Comparison of ENCODE assay signal across 8 cellular contexts in the genomic region with DNA sequence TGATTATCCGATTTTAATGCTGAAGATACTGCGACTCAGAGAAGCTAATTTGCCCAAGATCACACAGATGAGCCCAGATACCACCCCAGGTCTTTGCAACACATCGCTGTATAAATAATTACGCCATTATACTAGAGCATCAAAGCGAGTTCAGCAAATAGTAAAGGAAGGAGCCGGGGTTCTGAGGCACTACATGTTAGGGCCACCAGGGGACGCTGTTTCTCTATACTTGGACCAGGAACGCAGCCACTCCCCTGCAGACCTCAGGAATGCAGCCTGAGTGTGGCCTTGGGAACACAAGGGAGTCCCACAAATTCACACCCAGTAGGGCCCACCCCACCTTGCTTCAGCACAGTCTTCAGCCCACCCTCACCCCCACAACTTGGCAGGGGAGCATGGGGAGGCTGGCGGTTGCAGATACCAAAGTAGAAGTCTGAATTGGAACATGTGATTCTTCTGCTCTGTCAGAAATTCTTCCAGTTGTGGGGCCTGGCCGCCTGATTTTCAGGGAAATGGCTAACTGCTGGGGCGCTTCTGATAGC. TPM values are rescaled to one million over a fixed set of nuclear protein-coding genes. Genes with fewer than 3 reads are reported as not detected.
DNase-seq lines count a peak whose midpoint lies in the region; ATAC-seq and TF ChIP-seq lines count a peak whose summit lies in the region.

No MANE protein-coding gene starts in this region.

- H3K9me3 Mint-ChIP-seq in activated naive CD8-positive, alpha-beta T cell treated with anti-CD3 and anti-CD28 coated beads, Interleukin-2, amount 50 U/mL, for 24 hours, result no peaks in the 10 kb centered on the region

- no peaks in the 10 kb centered on the region for H4K20me1 ChIP-seq in SU-DHL-6 (ENCODE audit: low read depth, low read length)

- no peak overlapping the region for H3K9ac ChIP-seq in SU-DHL-6 (ENCODE audit: low read length)

- H3F3A ChIP-seq in SU-DHL-6 (ENCODE audit: insufficient read depth), result no peaks in the 10 kb centered on the region

- H3K27ac ChIP-seq in SU-DHL-6 (ENCODE audit: low read depth, low read length) (no peak overlapping the region), heart left ventricle (peak overlapping the region in 11 of 12 donors; percentile 19 to 82 (median 72)), psoas muscle (peak overlapping the region; percentile 72), upper lobe of right lung (peak overlapping the region; percentile 77)

- TF ChIP-seq CTCF in SU-DHL-6 (IDR thresholded peaks at IDR 0.05; ENCODE audit: insufficient read depth, low read length, poor library complexity, severe bottlenecking), result peak; percentile 88
- peak; percentile 97 to 100 (median 99) for TF ChIP-seq CTCF in heart left ventricle (IDR thresholded peaks at IDR 0.05)
- TF ChIP-seq CTCF in psoas muscle (IDR thresholded peaks at IDR 0.05), result peak; percentile 100
- TF ChIP-seq CTCF in upper lobe of right lung (IDR thresholded peaks at IDR 0.05), result peak; percentile 99

- no peaks in the 10 kb centered on the region for H3K4me1 Mint-ChIP-seq in activated naive CD8-positive, alpha-beta T cell treated with anti-CD3 and anti-CD28 coated beads, Interleukin-2, amount 50 U/mL, for 24 hours

- TF ChIP-seq POLR2A in heart left ventricle (IDR thresholded peaks at IDR 0.05), result no peak

- peak overlapping the region; percentile 12 for H3K4me3 Mint-ChIP-seq in activated naive CD8-positive, alpha-beta T cell treated with anti-CD3 and anti-CD28 coated beads, Interleukin-2, amount 50 U/mL, for 24 hours

- intact Hi-C loops in heart left ventricle (cut with DNase I), result loop anchor here (1.0 to 2.0 kb wide), 6 partner anchors 70 to 168 kb away; no protein-coding TSS in a partner anchor
- intact Hi-C loops in psoas muscle (cut with DNase I), result loop anchor here (1.0 to 5.0 kb wide), 4 partner anchors 70 to 165 kb away; no protein-coding TSS in a partner anchor
- intact Hi-C loops in upper lobe of right lung (cut with DNase I), result no loop called here

- whole genome bisulfite sequencing in heart left ventricle, 4 donors, result 6 to 10% (median 8%) methylated on average over 11 of the region's 11 CpGs
- WGBS in psoas muscle, 3 donors, result 7 to 10% (median 9%) methylated on average over 11 of the region's 11 CpGs

- no peaks in the 10 kb centered on the region for H3K36me3 Mint-ChIP-seq in activated naive CD8-positive, alpha-beta T cell treated with anti-CD3 and anti-CD28 coated beads, Interleukin-2, amount 50 U/mL, for 24 hours (ENCODE audit: low read depth)

- no peaks in the 10 kb centered on the region for H3K36me3 ChIP-seq in SU-DHL-6 (ENCODE audit: low read length)
- H3K36me3 ChIP-seq in heart left ventricle, result no peaks in the 10 kb centered on the region
- H3K36me3 ChIP-seq in psoas muscle (ENCODE audit: insufficient read depth in 1 of 2, low read depth in 1 of 2), result no peaks in the 10 kb centered on the region
- no peaks in the 10 kb centered on the region for H3K36me3 ChIP-seq in upper lobe of right lung

- H3K79me2 ChIP-seq in SU-DHL-6 (ENCODE audit: insufficient read depth, low read length), result no peaks in the 10 kb centered on the region

- ATAC-seq in GM21390 (IDR thresholded peaks at IDR 0.05; ENCODE audit: unreplicated experiment), result peak; percentile 67
- ATAC-seq in activated naive CD8-positive, alpha-beta T cell treated with anti-CD3 and anti-CD28 coated beads, Interleukin-2, amount 50 U/mL, for 24 hours, result peak; percentile 50
- peak; percentile 63 to 75 (median 68) for ATAC-seq in heart left ventricle
- peak; percentile 65 to 79 (median 74) for ATAC-seq in psoas muscle
- peak; percentile 84 for ATAC-seq in upper lobe of right lung

- H2AFZ ChIP-seq in SU-DHL-6 (ENCODE audit: low read depth, low read length, severe bottlenecking), result no peak overlapping the region

- H3K9me3 ChIP-seq in SU-DHL-6 (ENCODE audit: insufficient read depth, low read length), result no peaks in the 10 kb centered on the region
- no peaks in the 10 kb centered on the region for H3K9me3 ChIP-seq in heart left ventricle
- no peaks in the 10 kb centered on the region for H3K9me3 ChIP-seq in psoas muscle
- H3K9me3 ChIP-seq in upper lobe of right lung, result no peaks in the 10 kb centered on the region

- peaks cover 48% of the 10 kb centered on the region for H3K27me3 Mint-ChIP-seq in activated naive CD8-positive, alpha-beta T cell treated with anti-CD3 and anti-CD28 coated beads, Interleukin-2, amount 50 U/mL, for 24 hours

- H3K27ac Mint-ChIP-seq in activated naive CD8-positive, alpha-beta T cell treated with anti-CD3 and anti-CD28 coated beads, Interleukin-2, amount 50 U/mL, for 24 hours, result no peak overlapping the region

- H3K4me3 ChIP-seq in SU-DHL-6 (ENCODE audit: insufficient read depth, low read length, poor library complexity, severe bottlenecking) (no peak overlapping the region), heart left ventricle (peak overlapping the region in 4 of 12 donors; percentile 26 to 39 (median 36)), psoas muscle (peak overlapping the region; percentile 29), upper lobe of right lung (no peak overlapping the region)

- no peak overlapping the region for H3K4me2 ChIP-seq in SU-DHL-6 (ENCODE audit: low read depth, low read length, poor library complexity, severe bottlenecking)

- no peaks in the 10 kb centered on the region for H3K9me2 ChIP-seq in SU-DHL-6 (replicated peaks; ENCODE audit: insufficient read depth, low read length)

- peak; percentile 91 for DNase-seq in Ammon's horn (ENCODE audit: low spot score)
- peak; percentile 31 for DNase-seq in MV-4-11 (lab: John Stamatoyannopoulos, UW)
- DNase-seq in activated naive CD8-positive, alpha-beta T cell treated with anti-CD3 and anti-CD28 coated beads, Interleukin-2, amount 50 U/mL, for 24 hours, result peak; percentile 79
- DNase-seq in heart left ventricle, result peak; percentile 75 to 85 (median 81)
- peak; percentile 85 to 87 for DNase-seq in psoas muscle
- peak; percentile 84 for DNase-seq in upper lobe of right lung

- H3K4me1 ChIP-seq in heart left ventricle, result peaks cover 2 to 34% (median 23%) of the 10 kb centered on the region in 12 donors
- peaks cover 31% of the 10 kb centered on the region for H3K4me1 ChIP-seq in psoas muscle
- peaks cover 44% of the 10 kb centered on the region for H3K4me1 ChIP-seq in upper lobe of right lung

- H3K27me3 ChIP-seq in SU-DHL-6 (ENCODE audit: low read length), result no peaks in the 10 kb centered on the region
- peaks cover 0 to 4% (median 0%) of the 10 kb centered on the region in 9 donors for H3K27me3 ChIP-seq in heart left ventricle
- H3K27me3 ChIP-seq in psoas muscle (ENCODE audit: insufficient read depth in 3 of 3, low read length in 2 of 3), result no peaks in the 10 kb centered on the region
- H3K27me3 ChIP-seq in upper lobe of right lung, result no peaks in the 10 kb centered on the region

RNA-seq across cellular contexts. Expression of gene RYK, which starts 57.8 kb away (rescaled TPM):
- total RNA-seq in heart left ventricle (10 to 100 TPM; 32.9 to 43.7 (median 39.5) TPM), psoas muscle (10 to 100 TPM; 25.0 to 35.4 (median 28.3) TPM), upper lobe of right lung (56.6 TPM)
- polyA plus RNA-seq in heart left ventricle (10 to 100 TPM; 17.3 to 23.6 TPM), psoas muscle (10 to 100 TPM; 19.7 to 32.8 (median 24.4) TPM)

Comparison
In these comparisons a context has a peak if more than half of its experiments do, and no peak if none do; other contexts are left out.
1. DNase-seq: peak in every context shown above with its lines; median percentile 91 in Ammon's horn; 86 in psoas muscle; 84 in upper lobe of right lung; 81 in heart left ventricle; 79 in activated naive CD8-positive, alpha-beta T cell treated with anti-CD3 and anti-CD28 coated beads, Interleukin-2, amount 50 U/mL, for 24 hours; 31 in MV-4-11.